In the genomic region with DNA sequence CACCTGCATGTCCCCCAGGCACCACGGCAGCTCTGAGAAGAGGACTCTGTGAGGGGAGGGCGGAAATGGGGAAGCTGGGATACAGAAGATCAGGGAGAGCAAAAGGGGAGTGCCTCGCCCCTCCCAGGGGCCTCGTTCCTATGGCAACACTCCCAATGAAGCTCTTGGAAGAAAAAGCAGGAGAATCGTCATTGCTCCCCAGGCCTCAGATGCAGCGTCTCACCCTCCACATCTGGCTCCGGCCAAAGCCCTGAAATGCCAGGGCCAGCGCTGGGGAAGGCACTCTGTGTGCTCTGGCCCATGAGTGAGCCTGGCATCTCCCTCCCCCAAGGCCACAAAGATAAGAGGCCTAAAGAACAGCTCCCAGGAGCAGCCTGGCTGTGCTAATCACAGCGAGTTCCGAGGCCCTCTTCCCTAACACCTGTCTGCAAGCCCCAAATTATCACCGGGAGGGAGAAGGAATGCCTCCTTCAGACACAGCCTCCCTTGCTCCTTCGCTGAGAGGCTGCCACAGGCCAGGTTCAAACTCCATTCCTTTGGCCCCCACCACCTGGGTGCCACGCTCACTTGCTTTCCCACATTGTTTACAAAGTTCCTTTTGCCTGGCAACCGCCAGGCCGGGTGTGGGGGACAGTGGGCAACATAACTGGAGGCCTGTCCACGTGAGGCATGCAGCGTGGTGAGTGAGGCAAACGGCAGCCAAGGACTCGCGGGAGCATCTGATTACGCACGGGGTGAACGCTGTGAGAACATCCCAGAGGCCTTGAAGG, we compare ENCODE assay signal across 7 cellular contexts. TPM values are rescaled to one million over a fixed set of nuclear protein-coding genes. Genes with fewer than 3 reads are reported as not detected.
DNase-seq lines count a peak whose midpoint lies in the region; TF ChIP-seq lines count a peak whose summit lies in the region.

No MANE protein-coding gene starts in this region.

- peak overlapping the region; percentile 21 for H2AFZ ChIP-seq in osteoblast (ENCODE audit: low read length)

- TF ChIP-seq CTCF in WI38 (IDR thresholded peaks at IDR 0.05; ENCODE audit: low read depth, low read length), result no peak
- no peak for TF ChIP-seq CTCF in foreskin fibroblast (IDR thresholded peaks at IDR 0.05; ENCODE audit: low read depth, low read length)
- no peak for TF ChIP-seq CTCF in osteoblast (IDR thresholded peaks at IDR 0.05; ENCODE audit: extremely low read depth, low read depth, low read length)

- H3K27me3 ChIP-seq in osteoblast (ENCODE audit: insufficient read depth, low read length), result no peaks in the 10 kb centered on the region

- no peaks in the 10 kb centered on the region for H4K20me1 ChIP-seq in osteoblast (ENCODE audit: insufficient read depth, low read length)

- peak overlapping the region; percentile 98 for H3K27ac ChIP-seq in osteoblast (ENCODE audit: low read depth, low read length)

- H3K4me1 ChIP-seq in osteoblast (ENCODE audit: insufficient read depth, low read length), result peaks cover 22% of the 10 kb centered on the region

- no peaks in the 10 kb centered on the region for H3K9me3 ChIP-seq in osteoblast (ENCODE audit: low read depth, low read length)

- H3K4me3 ChIP-seq in WI38 (ENCODE audit: low read depth, low read length) (peak overlapping the region; percentile 30; the same call in 1 of the 2 replicates), foreskin fibroblast (ENCODE audit: low read depth in 1 of 2, low read length in 2 of 2) (peak overlapping the region in 1 of 2 donors; percentile 11), osteoblast (ENCODE audit: insufficient read depth, low read length) (peak overlapping the region; percentile 37)

- DNase-seq in HK-2 (ENCODE audit: unreplicated experiment) (peak; percentile 80), foreskin fibroblast (peak; percentile 94 to 97), osteoblast (ENCODE audit: insufficient read length, low spot score, missing footprints) (peak; percentile 96), putamen (ENCODE audit: low spot score) (no peak)
- no peak for DNase-seq in stimulated activated CD4-positive, alpha-beta T cell treated with anti-CD3 and anti-CD28 coated beads, Interleukin-2, amount 100 ng/mL, for 48 hours
- DNase-seq in stimulated activated CD4-positive, alpha-beta T cell treated with anti-CD3 and anti-CD28 coated beads, Interleukin-4, amount 100 ng/mL, for 1 hour, result no peak

- no peaks in the 10 kb centered on the region for H3K79me2 ChIP-seq in osteoblast (ENCODE audit: insufficient read depth, low read length)

- H3K4me2 ChIP-seq in osteoblast (ENCODE audit: insufficient read depth, low read length), result peak overlapping the region; percentile 64

- H3K36me3 ChIP-seq in osteoblast (ENCODE audit: insufficient read depth, low read length), result peaks cover 7% of the 10 kb centered on the region

RNA-seq across cellular contexts. Expression of gene ECE1, which starts 27.8 kb away (rescaled TPM):
- 32.6 and 34.8 TPM in 2 replicates for total RNA-seq in osteoblast

Comparison
In these comparisons a context has a peak if more than half of its experiments do, and no peak if none do; other contexts are left out.
1. DNase-seq: peak in HK-2 (single experiment), foreskin fibroblast (2 of 2) and osteoblast (single experiment); none in putamen (single experiment), stimulated activated CD4-positive, alpha-beta T cell treated with anti-CD3 and anti-CD28 coated beads, Interleukin-2, amount 100 ng/mL, for 48 hours (0 of 2) and stimulated activated CD4-positive, alpha-beta T cell treated with anti-CD3 and anti-CD28 coated beads, Interleukin-4, amount 100 ng/mL, for 1 hour (single experiment).